ENCODE assay signal across 22 cellular contexts in the genomic region with DNA sequence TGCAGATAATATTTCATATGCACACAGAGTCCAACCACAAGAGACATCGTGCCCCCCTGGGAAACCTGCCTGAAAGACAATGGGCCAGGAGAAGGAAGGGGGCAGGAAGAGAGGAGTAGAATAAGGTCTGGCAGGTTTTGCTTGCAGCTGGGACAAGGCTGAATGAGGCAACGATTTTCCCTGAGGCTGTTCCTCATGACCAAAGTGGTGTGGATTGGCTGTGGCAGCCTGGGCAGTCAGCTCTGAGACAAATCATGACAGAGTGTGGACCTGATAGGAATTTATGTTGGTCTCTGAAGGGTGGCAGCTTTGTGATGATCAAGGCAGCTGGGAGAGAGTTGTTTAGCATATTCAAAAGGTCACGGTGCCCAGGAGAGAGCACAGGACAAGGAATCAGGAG.
"Had no signal": no experiment of that assay in that cellular context is flagged by ENCODE, and none has a peak within 500 bp of the region (broad histone marks: within the 10 kb centered on the region; RNA-seq: fewer than 3 reads in every experiment).

No MANE protein-coding gene starts in this region.

- H3K4me1 ChIP-seq: colonic mucosa, foreskin keratinocyte, left lung had no signal

- H3K4me3 Mint-ChIP-seq: dendritic cell treated with granulocyte-macrophage colony-stimulating factor and Interleukin-4, amounts not matched to agents 40 ng/mL and 50 ng/mL, for 4 days; effector memory CD8-positive, alpha-beta T cell; endodermal cell; immature natural killer cell; mesothelial cell of epicardium; naive B cell; naive thymus-derived CD8-positive, alpha-beta T cell had no signal

- H3K4me1 Mint-ChIP-seq: immature natural killer cell; mesothelial cell of epicardium; naive B cell; naive thymus-derived CD8-positive, alpha-beta T cell had no signal

- H3K27ac ChIP-seq: colonic mucosa, esophagus muscularis mucosa, foreskin keratinocyte, gastroesophageal sphincter, heart left ventricle, hepatocyte, left lung, lower lobe of right lung had no signal

- H3K4me2 ChIP-seq: hepatocyte had no signal

- H3K9me3 Mint-ChIP-seq: dendritic cell treated with granulocyte-macrophage colony-stimulating factor and Interleukin-4, amounts not matched to agents 40 ng/mL and 50 ng/mL, for 4 days; effector memory CD8-positive, alpha-beta T cell had no signal

- DNase-seq: colonic mucosa; cortex of kidney; effector CD8-positive, alpha-beta T cell; effector memory CD8-positive, alpha-beta T cell; endodermal cell; foreskin keratinocyte; heart left ventricle; hypothalamus; immature natural killer cell; left cardiac atrium; left lung; left ventricle myocardium superior; lower lobe of right lung; mesenchymal stem cell; mucosa of descending colon; naive B cell; naive thymus-derived CD8-positive, alpha-beta T cell had no signal

- H2AFZ ChIP-seq: hepatocyte had no signal

- H3K27ac Mint-ChIP-seq: dendritic cell treated with granulocyte-macrophage colony-stimulating factor and Interleukin-4, amounts not matched to agents 40 ng/mL and 50 ng/mL, for 4 days; effector memory CD8-positive, alpha-beta T cell; endodermal cell; immature natural killer cell; mesothelial cell of epicardium; naive B cell; naive thymus-derived CD8-positive, alpha-beta T cell had no signal

- H3K79me2 ChIP-seq: hepatocyte had no signal

- H3K36me3 Mint-ChIP-seq: immature natural killer cell, mesothelial cell of epicardium, naive B cell had no signal

- H3K36me3 ChIP-seq: colonic mucosa, esophagus muscularis mucosa, gastroesophageal sphincter, heart left ventricle, left lung, lower lobe of right lung had no signal

- H3K27me3 Mint-ChIP-seq: dendritic cell treated with granulocyte-macrophage colony-stimulating factor and Interleukin-4, amounts not matched to agents 40 ng/mL and 50 ng/mL, for 4 days had no signal

- ATAC-seq: effector memory CD8-positive, alpha-beta T cell; foreskin keratinocyte; gastroesophageal sphincter; heart left ventricle; left cardiac atrium; left lung; left ventricle myocardium superior; lower lobe of right lung; mucosa of descending colon; naive thymus-derived CD8-positive, alpha-beta T cell had no signal

- H3K4me3 ChIP-seq: colonic mucosa, esophagus muscularis mucosa, gastroesophageal sphincter, heart left ventricle, hepatocyte, left lung, lower lobe of right lung, mucosa of descending colon had no signal

- H3K27me3 ChIP-seq: colonic mucosa, esophagus muscularis mucosa, foreskin keratinocyte, gastroesophageal sphincter, heart left ventricle, hepatocyte, left lung had no signal
